In the genomic region with DNA sequence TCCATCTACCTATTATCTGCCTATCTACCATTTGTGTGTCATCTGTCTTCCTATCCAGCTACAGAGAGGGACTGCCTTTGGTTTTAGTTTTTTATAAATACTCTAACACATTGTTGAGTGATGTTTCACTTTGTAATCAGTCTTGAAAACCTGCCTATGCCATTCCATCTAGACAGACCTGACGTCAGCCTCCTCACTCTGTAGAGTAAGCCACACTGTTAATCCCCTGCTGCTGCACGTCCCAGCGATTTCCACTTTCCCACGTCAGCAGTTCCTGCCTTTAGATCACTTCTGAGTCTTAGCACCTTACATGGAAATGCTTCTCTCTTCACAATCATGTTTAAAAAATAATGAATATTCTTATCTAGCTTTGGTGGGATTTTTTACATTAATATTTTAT, we compare ENCODE assay signal across 2 cellular contexts.
TF ChIP-seq lines count a peak whose summit lies in the region.

No MANE protein-coding gene starts in this region.

TF ChIP-seq in K562, 482 proteins besides CTCF, POLR2A, EP300 and RAD21:
- TF ChIP-seq DACH1 (IDR thresholded peaks at IDR 0.05; ENCODE audit: partially characterized antibody) = peak; percentile 31
- TF ChIP-seq XRCC4 (IDR thresholded peaks at IDR 0.05; ENCODE audit: extremely low read depth, insufficient read depth, insufficient read length) = no peak
- TF ChIP-seq, protein P1, sequence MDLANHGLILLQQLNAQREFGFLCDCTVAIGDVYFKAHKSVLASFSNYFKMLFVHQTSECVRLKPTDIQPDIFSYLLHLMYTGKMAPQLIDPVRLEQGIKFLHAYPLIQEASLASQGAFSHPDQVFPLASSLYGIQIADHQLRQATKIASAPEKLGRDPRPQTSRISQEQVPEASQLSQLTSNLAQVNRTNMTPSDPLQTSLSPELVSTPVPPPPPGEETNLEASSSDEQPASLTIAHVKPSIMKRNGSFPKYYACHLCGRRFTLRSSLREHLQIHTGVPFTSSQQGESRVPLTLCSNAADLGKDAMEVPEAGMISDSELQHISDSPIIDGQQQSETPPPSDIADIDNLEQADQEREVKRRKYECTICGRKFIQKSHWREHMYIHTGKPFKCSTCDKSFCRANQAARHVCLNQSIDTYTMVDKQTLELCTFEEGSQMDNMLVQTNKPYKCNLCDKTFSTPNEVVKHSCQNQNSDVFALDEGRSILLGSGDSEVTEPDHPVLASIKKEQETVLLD (IDR thresholded peaks at IDR 0.05) = 0 out of 2 replicates have a peak, but pooled peaks have one; percentile 24
- no peak for TF ChIP-seq THAP7 (CRISPR knock-in tag; IDR thresholded peaks at IDR 0.05)
- TF ChIP-seq ZNF316 (IDR thresholded peaks at IDR 0.05) = peak; percentile 17; the same call in 1 of the 2 replicates
- TF ChIP-seq, protein P2, sequence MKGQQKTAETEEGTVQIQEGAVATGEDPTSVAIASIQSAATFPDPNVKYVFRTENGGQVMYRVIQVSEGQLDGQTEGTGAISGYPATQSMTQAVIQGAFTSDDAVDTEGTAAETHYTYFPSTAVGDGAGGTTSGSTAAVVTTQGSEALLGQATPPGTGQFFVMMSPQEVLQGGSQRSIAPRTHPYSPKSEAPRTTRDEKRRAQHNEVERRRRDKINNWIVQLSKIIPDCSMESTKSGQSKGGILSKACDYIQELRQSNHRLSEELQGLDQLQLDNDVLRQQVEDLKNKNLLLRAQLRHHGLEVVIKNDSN (CRISPR knock-in tag; IDR thresholded peaks at IDR 0.05) = no peak
- peak; percentile 39; the same call in 1 of the 2 replicates for TF ChIP-seq C11orf30 (IDR thresholded peaks at IDR 0.05; ENCODE audit: low read depth)

TF ChIP-seq in HepG2, 621 proteins besides CTCF, POLR2A, EP300 and RAD21:
- TF ChIP-seq KAT2B (IDR thresholded peaks at IDR 0.05; ENCODE audit: borderline replicate concordance, low read depth, low read length) (no peak), MAFK (conservative IDR thresholded peaks at IDR 0.05 in 1 of 2, IDR thresholded peaks at IDR 0.05 in 1 of 2; ENCODE audit: low read length in 2 of 2) (0 out of 4 replicates have a peak, but pooled peaks have one; percentile 1 to 17), TP53 (CRISPR knock-in tag; conservative IDR thresholded peaks at IDR 0.05) (no peak)
